ENCODE assay signal across 1 cellular context in the genomic region with DNA sequence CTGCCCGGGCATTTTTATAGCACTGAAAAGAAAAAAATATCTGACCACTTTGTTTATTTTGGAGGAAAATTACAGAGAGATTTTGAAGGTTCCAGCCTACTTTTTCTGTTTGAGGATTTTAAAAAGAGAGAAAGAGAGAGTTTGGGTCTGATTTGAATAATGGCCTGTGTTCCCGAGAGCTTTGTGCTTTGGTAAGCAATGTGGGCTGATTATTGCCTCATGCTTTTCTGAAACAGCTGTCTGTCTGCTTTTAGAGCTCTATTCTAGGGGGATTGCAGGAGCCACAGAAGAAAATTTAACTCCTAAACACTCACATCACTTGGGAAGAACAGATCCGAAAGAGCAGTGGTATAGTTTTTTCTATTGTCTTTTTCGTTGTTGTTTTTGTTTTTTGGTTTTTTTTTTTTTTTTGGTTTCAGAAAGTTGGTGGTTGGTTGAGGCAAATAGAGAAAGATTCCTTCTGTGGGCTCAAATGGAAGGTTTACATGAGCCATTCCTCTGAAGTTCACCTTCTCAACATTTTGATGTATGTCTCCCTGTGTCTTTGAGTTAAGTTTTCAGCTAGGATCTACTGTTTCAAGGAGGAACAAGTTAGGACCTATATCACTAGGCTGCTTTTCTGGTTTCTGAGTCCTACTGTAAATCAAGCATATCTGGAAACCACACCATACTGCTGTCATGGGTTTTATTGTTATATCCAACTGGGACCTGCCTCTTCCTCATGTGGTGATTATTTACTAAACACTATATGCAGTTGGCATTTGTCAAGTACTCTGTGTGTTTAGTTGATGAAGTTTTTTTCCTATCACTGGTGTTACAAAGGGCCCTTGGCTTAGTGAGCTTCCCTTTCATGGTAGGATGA.
TF ChIP-seq lines count a peak whose summit lies in the region.

No MANE protein-coding gene starts in this region.

TF ChIP-seq in IMR-90, 13 proteins besides CTCF, POLR2A, EP300 and RAD21 (continued from another document):
- TF ChIP-seq MXI1 (IDR thresholded peaks at IDR 0.05; ENCODE audit: borderline replicate concordance, low read depth, low read length) (no peak), BHLHE40 (IDR thresholded peaks at IDR 0.05; ENCODE audit: low read depth, low read length) (no peak), MAZ (IDR thresholded peaks at IDR 0.05; ENCODE audit: borderline replicate concordance, low read depth, low read length) (no peak), RCOR1 (IDR thresholded peaks at IDR 0.05; ENCODE audit: insufficient replicate concordance, low read length) (no peak), MAFK (IDR thresholded peaks at IDR 0.05; ENCODE audit: low read depth, low read length) (no peak), SMC3 (IDR thresholded peaks at IDR 0.05; ENCODE audit: low read depth, low read length) (no peak), NFE2L2 (IDR thresholded peaks at IDR 0.05; ENCODE audit: low read depth, low read length) (no peak), CHD1 (IDR thresholded peaks at IDR 0.05; ENCODE audit: low read depth, low read length) (no peak)
- TF ChIP-seq, protein P1, sequence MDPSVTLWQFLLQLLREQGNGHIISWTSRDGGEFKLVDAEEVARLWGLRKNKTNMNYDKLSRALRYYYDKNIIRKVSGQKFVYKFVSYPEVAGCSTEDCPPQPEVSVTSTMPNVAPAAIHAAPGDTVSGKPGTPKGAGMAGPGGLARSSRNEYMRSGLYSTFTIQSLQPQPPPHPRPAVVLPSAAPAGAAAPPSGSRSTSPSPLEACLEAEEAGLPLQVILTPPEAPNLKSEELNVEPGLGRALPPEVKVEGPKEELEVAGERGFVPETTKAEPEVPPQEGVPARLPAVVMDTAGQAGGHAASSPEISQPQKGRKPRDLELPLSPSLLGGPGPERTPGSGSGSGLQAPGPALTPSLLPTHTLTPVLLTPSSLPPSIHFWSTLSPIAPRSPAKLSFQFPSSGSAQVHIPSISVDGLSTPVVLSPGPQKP (IDR thresholded peaks at IDR 0.05; ENCODE audit: borderline replicate concordance, low read depth, low read length): no peak
- TF ChIP-seq, protein P2, sequence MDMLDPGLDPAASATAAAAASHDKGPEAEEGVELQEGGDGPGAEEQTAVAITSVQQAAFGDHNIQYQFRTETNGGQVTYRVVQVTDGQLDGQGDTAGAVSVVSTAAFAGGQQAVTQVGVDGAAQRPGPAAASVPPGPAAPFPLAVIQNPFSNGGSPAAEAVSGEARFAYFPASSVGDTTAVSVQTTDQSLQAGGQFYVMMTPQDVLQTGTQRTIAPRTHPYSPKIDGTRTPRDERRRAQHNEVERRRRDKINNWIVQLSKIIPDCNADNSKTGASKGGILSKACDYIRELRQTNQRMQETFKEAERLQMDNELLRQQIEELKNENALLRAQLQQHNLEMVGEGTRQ (IDR thresholded peaks at IDR 0.05; ENCODE audit: low read depth, low read length): no peak
